ENCODE assay signal across 30 cellular contexts in the genomic region with DNA sequence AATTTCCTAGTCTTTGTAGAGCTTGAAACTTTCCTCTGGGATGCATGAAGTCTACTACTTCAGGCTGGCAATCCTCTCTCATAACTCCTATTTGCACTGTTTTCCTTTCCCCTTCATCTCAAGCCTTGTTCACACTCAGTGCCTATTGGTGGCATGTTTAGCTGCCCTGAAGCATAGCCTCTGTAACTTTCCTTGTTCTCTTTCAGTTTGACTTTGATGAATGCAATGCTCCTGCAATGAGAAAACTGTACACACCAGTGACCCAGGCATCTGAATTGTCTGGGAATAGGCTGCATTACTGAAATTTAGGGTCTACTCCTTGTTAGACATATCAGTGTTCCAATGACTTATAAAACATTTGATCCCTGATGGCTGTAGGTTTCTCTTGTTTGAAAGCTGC.
"Had no signal": no experiment of that assay in that cellular context is flagged by ENCODE, and none has a peak within 500 bp of the region (broad histone marks: within the 10 kb centered on the region; RNA-seq: fewer than 3 reads in every experiment).

No MANE protein-coding gene starts in this region.

- H3K27ac Mint-ChIP-seq: immature natural killer cell, mesothelial cell of epicardium, naive B cell, progenitor cell of endocrine pancreas, type B pancreatic cell had no signal

- H3K4me1 ChIP-seq: gastrocnemius medialis, parathyroid adenoma, right atrium auricular region, testis, tibial artery had no signal

- H3K27ac ChIP-seq: dorsolateral prefrontal cortex, epithelial cell of prostate, gastrocnemius medialis, parathyroid adenoma, right atrium auricular region, testis, tibial artery had no signal

- ATAC-seq: esophagus mucosa, gastrocnemius medialis, left lobe of liver, mucosa of descending colon, sciatic nerve had no signal

- H3K27me3 ChIP-seq: dorsolateral prefrontal cortex, gastrocnemius medialis, right atrium auricular region, testis, tibial artery had no signal

- H3K9ac ChIP-seq: parathyroid adenoma had no signal

- H3K36me3 Mint-ChIP-seq: immature natural killer cell, mesothelial cell of epicardium, naive B cell, type B pancreatic cell had no signal

- H2AFZ ChIP-seq: parathyroid adenoma had no signal

- H3K4me1 Mint-ChIP-seq: immature natural killer cell, naive B cell had no signal

- H3K4me3 ChIP-seq: dorsolateral prefrontal cortex, gastrocnemius medialis, lung, mucosa of descending colon, right atrium auricular region, smooth muscle cell, testis, tibial artery had no signal

- H3K9me3 Mint-ChIP-seq: mesothelial cell of epicardium, nephron, type B pancreatic cell had no signal

- H3K4me2 ChIP-seq: smooth muscle cell had no signal

- DNase-seq: cerebellar nuclear complex; dorsolateral prefrontal cortex; effector CD4-positive, alpha-beta T cell; foreskin fibroblast; gastrocnemius medialis; head of caudate nucleus; immature natural killer cell; mesenchymal stem cell; mucosa of descending colon; naive B cell; stimulated activated CD4-positive, alpha-beta T cell treated with anti-CD3 and anti-CD28 coated beads, Interleukin-12 subunit alpha, Interleukin-12 subunit beta, amount 100 ng/mL, for 4 hours; stimulated activated CD4-positive, alpha-beta T cell treated with anti-CD3 and anti-CD28 coated beads, Interleukin-1b, Interleukin-23, amount 100 ng/mL, for 48 hours; stimulated activated CD4-positive, alpha-beta T cell treated with anti-CD3 and anti-CD28 coated beads, Interleukin-4, amount 100 ng/mL, for 1 hour; stimulated activated CD8-positive, alpha-beta memory T cell treated with anti-CD3 and anti-CD28 coated beads, Interleukin-4, amount 100 ng/mL, for 48 hours; stimulated activated naive CD4-positive, alpha-beta T cell treated with Interleukin-2 at 50 U/mL for 16 hours; substantia nigra; testis; tibial artery had no signal

- H3K9me3 ChIP-seq: gastrocnemius medialis, mucosa of descending colon, right atrium auricular region, testis, tibial artery had no signal

- H3K36me3 ChIP-seq: gastrocnemius medialis, right atrium auricular region, tibial artery had no signal

- H3K27me3 Mint-ChIP-seq: progenitor cell of endocrine pancreas, type B pancreatic cell had no signal

- H3K4me3 Mint-ChIP-seq: immature natural killer cell, mesothelial cell of epicardium, naive B cell, nephron, type B pancreatic cell had no signal
